In the genomic region with DNA sequence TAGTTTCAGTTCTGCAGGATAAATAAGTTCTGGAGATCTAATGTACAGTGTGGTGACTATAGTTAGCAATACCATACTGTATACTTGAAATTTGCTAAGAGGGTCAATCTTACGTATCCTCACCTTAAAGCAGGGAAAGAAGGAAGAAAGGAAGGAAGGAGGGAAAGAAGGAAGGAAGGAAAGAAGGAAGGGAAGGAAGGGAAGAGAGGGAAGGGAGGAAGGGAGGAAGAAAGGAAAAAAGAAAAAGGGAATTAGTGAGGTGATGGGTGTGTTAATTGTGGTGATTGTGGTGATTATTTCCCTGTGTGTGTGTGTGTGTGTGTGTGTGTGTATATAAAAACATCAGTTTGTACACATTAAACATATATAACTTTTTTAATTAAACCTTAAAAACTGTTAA, we compare ENCODE assay signal across 25 cellular contexts.
"Had no signal": no experiment of that assay in that cellular context is flagged by ENCODE, and none has a peak within 500 bp of the region (broad histone marks: within the 10 kb centered on the region; RNA-seq: fewer than 3 reads in every experiment).

No MANE protein-coding gene starts in this region.

- H3K4me3 ChIP-seq: MG63 had no signal

- H3K36me3 ChIP-seq: MG63 had no signal

- DNase-seq: Karpas-422, Kasumi-1, MG63, MM.1S, NCI-H1048, NCI-H1092, NCI-H1092 treated with DMSO at 0.1 percent for 48 hours, NCI-H1417 treated with DMSO at 0.1 percent for 48 hours, NCI-H146, NCI-H1694, NCI-H1694 treated with DMSO at 0.1 percent for 48 hours, NCI-H187, NCI-H187 treated with DMSO at 0.1 percent for 48 hours, NCI-H2029, NCI-H2081, NCI-H2081 treated with DMSO at 0.1 percent for 48 hours, NCI-H2107, NCI-H2171, NCI-H2171 treated with DMSO at 0.1 percent for 48 hours, NCI-H226, NCI-H446, NCI-H446 treated with DMSO at 0.1 percent for 48 hours, NCI-H510A, NCI-H524, NCI-H524 treated with DMSO at 0.1 percent for 48 hours had no signal
